8 cellular contexts compared by ENCODE assay signal in genomic region chr12:96417688-96418087, GRCh38. TPM values are rescaled to one million over a fixed set of nuclear protein-coding genes. Genes with fewer than 3 reads are reported as not detected.
DNase-seq lines count a peak whose midpoint lies in the region; ATAC-seq and FAIRE-seq lines count a peak whose summit lies in the region.
"Not testable (repeated sequence)": the region's sequence is repeated elsewhere in the genome, so short reads cannot be mapped to it uniquely, and the experiment has no call there.

No MANE protein-coding gene starts in this region.

- H3K36me3 Mint-ChIP-seq in T-helper 17 cell (ENCODE audit: low read depth); activated naive CD4-positive, alpha-beta T cell treated with anti-CD3 and anti-CD28 coated beads, Interleukin-2, amount 50 U/mL, for 72 hours; natural killer cell treated with Interleukin-12 subunit alpha and Interleukin-12 subunit beta and Interleukin-15 and Interleukin-18, amount 100 ng/mL, for 72 hours: not testable (repeated sequence)

- ATAC-seq in GM19043 (IDR thresholded peaks at IDR 0.05; ENCODE audit: low read depth, unreplicated experiment), result peak; percentile 54
- peak; percentile 55 for ATAC-seq in GM21528 (IDR thresholded peaks at IDR 0.05; ENCODE audit: low FRiP score, unreplicated experiment)
- ATAC-seq in HG02759 (IDR thresholded peaks at IDR 0.05; ENCODE audit: unreplicated experiment), result peak; percentile 60
- ATAC-seq in HG03378 (IDR thresholded peaks at IDR 0.05; ENCODE audit: unreplicated experiment), result peak; percentile 51
- not testable (repeated sequence) for ATAC-seq in T-helper 17 cell
- ATAC-seq in activated naive CD4-positive, alpha-beta T cell treated with anti-CD3 and anti-CD28 coated beads, Interleukin-2, amount 50 U/mL, for 72 hours, result peak; percentile 20 to 76
- ATAC-seq in natural killer cell treated with Interleukin-12 subunit alpha and Interleukin-12 subunit beta and Interleukin-15 and Interleukin-18, amount 100 ng/mL, for 72 hours, result peak; percentile 51 to 65

- H3K9me3 ChIP-seq in T-helper 17 cell (ENCODE audit: control insufficient read depth, low read length, poor library complexity, severe bottlenecking), result not testable (repeated sequence)

- peak; percentile 63 for FAIRE-seq in GM18507 (lab: Jason Lieb, UNC)

- not testable (repeated sequence) for DNase-seq in GM18507 (ENCODE audit: extremely low spot score, insufficient read length, low read depth); T-helper 17 cell; activated naive CD4-positive, alpha-beta T cell treated with anti-CD3 and anti-CD28 coated beads, Interleukin-2, amount 50 U/mL, for 72 hours (ENCODE audit: low spot score in 2 of 2); natural killer cell treated with Interleukin-12 subunit alpha and Interleukin-12 subunit beta and Interleukin-15 and Interleukin-18, amount 100 ng/mL, for 72 hours (ENCODE audit: low spot score)

- not testable (repeated sequence) for H3K4me3 Mint-ChIP-seq in T-helper 17 cell; natural killer cell treated with Interleukin-12 subunit alpha and Interleukin-12 subunit beta and Interleukin-15 and Interleukin-18, amount 100 ng/mL, for 72 hours

- peaks cover 18% of the 10 kb centered on the region for H3K4me1 Mint-ChIP-seq in T-helper 17 cell
- H3K4me1 Mint-ChIP-seq in natural killer cell treated with Interleukin-12 subunit alpha and Interleukin-12 subunit beta and Interleukin-15 and Interleukin-18, amount 100 ng/mL, for 72 hours (ENCODE audit: low read depth in 2 of 2), result not testable (repeated sequence)

- H3K27ac Mint-ChIP-seq in T-helper 17 cell, result peak overlapping the region; percentile 6
- H3K27ac Mint-ChIP-seq in activated naive CD4-positive, alpha-beta T cell treated with anti-CD3 and anti-CD28 coated beads, Interleukin-2, amount 50 U/mL, for 72 hours; natural killer cell treated with Interleukin-12 subunit alpha and Interleukin-12 subunit beta and Interleukin-15 and Interleukin-18, amount 100 ng/mL, for 72 hours: not testable (repeated sequence)

- H3K27me3 Mint-ChIP-seq in T-helper 17 cell; natural killer cell treated with Interleukin-12 subunit alpha and Interleukin-12 subunit beta and Interleukin-15 and Interleukin-18, amount 100 ng/mL, for 72 hours: not testable (repeated sequence)

- H3K9me3 Mint-ChIP-seq in activated naive CD4-positive, alpha-beta T cell treated with anti-CD3 and anti-CD28 coated beads, Interleukin-2, amount 50 U/mL, for 72 hours; natural killer cell treated with Interleukin-12 subunit alpha and Interleukin-12 subunit beta and Interleukin-15 and Interleukin-18, amount 100 ng/mL, for 72 hours: not testable (repeated sequence)

RNA-seq across cellular contexts. Expression of gene CDK17, which starts 17.4 kb away (rescaled TPM):
- 100 to 1,000 TPM; 123 to 131 TPM for total RNA-seq in T-helper 17 cell
- 10 to 100 TPM; 43.5 to 51.0 TPM for total RNA-seq in activated naive CD4-positive, alpha-beta T cell treated with anti-CD3 and anti-CD28 coated beads, Interleukin-2, amount 50 U/mL, for 72 hours
- 10 to 100 TPM; 66.9 to 82.1 TPM for total RNA-seq in natural killer cell treated with Interleukin-12 subunit alpha and Interleukin-12 subunit beta and Interleukin-15 and Interleukin-18, amount 100 ng/mL, for 72 hours
